18 cellular contexts compared by ENCODE assay signal in the genomic region with DNA sequence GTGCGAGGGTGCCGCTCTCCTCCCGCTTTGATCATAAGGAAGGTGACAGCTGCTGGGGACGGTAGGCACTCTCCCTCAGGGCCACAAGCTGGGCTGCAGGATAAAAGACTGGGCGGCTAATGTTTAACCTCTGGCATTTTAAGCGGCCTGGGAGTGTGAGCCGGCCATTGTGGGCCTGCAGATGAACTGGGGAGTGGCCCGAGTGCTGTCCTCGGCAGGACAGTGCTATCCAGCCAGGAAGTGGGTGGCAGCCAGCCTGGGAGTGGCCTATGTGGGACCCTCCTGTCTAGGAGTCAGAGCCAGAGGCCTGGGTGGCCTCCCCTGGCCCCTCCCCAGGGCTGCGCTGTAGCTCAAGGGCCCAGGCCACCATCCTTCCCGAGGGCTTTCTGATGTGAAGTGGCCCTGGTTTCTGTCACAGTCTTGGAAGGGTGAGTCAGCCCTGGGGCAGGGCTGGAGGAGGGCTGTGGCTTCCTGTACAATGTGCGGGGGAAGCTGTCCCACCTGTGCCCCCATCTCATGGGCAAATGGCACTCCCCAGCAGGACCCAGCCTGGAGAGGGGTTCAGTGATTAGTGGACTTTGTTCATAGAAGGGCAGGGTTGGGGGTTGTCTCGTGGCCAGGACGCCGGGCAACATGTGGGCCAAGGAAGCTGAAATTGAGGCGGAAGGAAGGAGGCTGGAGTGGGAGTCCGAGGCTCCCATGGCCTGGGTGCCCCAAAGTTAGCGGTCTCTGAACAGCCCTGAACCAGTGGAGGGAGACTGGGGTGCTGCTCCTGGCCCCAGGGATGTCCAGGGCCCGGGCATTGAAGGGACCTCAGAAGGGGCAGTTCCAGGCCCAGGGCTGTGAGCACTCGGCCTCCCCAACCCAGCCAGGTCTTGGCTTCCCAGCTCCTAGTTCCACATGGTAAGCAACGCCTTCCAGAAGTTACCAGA. TPM values are rescaled to one million over a fixed set of nuclear protein-coding genes. Genes with fewer than 3 reads are reported as not detected.
DNase-seq lines count a peak whose midpoint lies in the region; ATAC-seq and TF ChIP-seq lines count a peak whose summit lies in the region.
"Had no signal": no experiment of that assay in that cellular context is flagged by ENCODE, and none has a peak within 500 bp of the region (broad histone marks: within the 10 kb centered on the region; RNA-seq: fewer than 3 reads in every experiment).

No MANE protein-coding gene starts in this region.

- peak overlapping the region; percentile 29 for H3K18ac ChIP-seq in trophoblast cell (ENCODE audit: low read length)

- H3K36me3 Mint-ChIP-seq in Calu3 (ENCODE audit: insufficient read depth, unreplicated experiment): no peaks in the 10 kb centered on the region
- no peaks in the 10 kb centered on the region for H3K36me3 Mint-ChIP-seq in natural killer cell treated with Interleukin-12 subunit alpha and Interleukin-12 subunit beta and Interleukin-15 and Interleukin-18, amount 100 ng/mL, for 72 hours
- H3K36me3 Mint-ChIP-seq: memory B cell had no signal

- H3K9ac ChIP-seq in trophoblast cell (ENCODE audit: low read length): no peak overlapping the region
- H3K9ac ChIP-seq: KMS-11 had no signal

- H3K14ac ChIP-seq in trophoblast cell (ENCODE audit: low read length): no peak overlapping the region

- TF ChIP-seq CTCF in Calu3 (IDR thresholded peaks at IDR 0.05; ENCODE audit: unreplicated experiment): no peak

- H4K8ac ChIP-seq in trophoblast cell (ENCODE audit: low read depth, low read length): no peak overlapping the region

- BruUV-seq in Calu3 (replicated peaks; lab: Mats Ljungman, UMichigan): no TSS peak

- H3K4me1 ChIP-seq in SJCRH30 (no peaks in the 10 kb centered on the region), trophoblast cell (ENCODE audit: control insufficient read depth in 1 of 2, insufficient read depth in 2 of 2, low read length in 2 of 2) (peaks cover 8 to 15% of the 10 kb centered on the region in 2 experiments)
- H3K4me1 ChIP-seq: stomach had no signal

- no peaks in the 10 kb centered on the region for H3K9me3 Mint-ChIP-seq in Calu3 (ENCODE audit: low read depth, unreplicated experiment)
- no peaks in the 10 kb centered on the region for H3K9me3 Mint-ChIP-seq in natural killer cell treated with Interleukin-12 subunit alpha and Interleukin-12 subunit beta and Interleukin-15 and Interleukin-18, amount 100 ng/mL, for 72 hours
- H3K9me3 Mint-ChIP-seq: central memory CD8-positive, alpha-beta T cell; memory B cell had no signal

- H2BK12ac ChIP-seq in trophoblast cell (ENCODE audit: low read length): peak overlapping the region; percentile 31

- H3K23ac ChIP-seq in trophoblast cell (ENCODE audit: low read length): no peak overlapping the region

- no peaks in the 10 kb centered on the region for H3K9me3 ChIP-seq in SJCRH30 (replicated peaks)
- no peaks in the 10 kb centered on the region for H3K9me3 ChIP-seq in trophoblast cell (ENCODE audit: insufficient read depth, low read depth, low read length)
- H3K9me3 ChIP-seq: stomach had no signal

- H3K4me3 Mint-ChIP-seq in Calu3 (ENCODE audit: low read depth, unreplicated experiment): no peak overlapping the region
- H3K4me3 Mint-ChIP-seq in natural killer cell treated with Interleukin-12 subunit alpha and Interleukin-12 subunit beta and Interleukin-15 and Interleukin-18, amount 100 ng/mL, for 72 hours: no peak overlapping the region
- H3K4me3 Mint-ChIP-seq: central memory CD8-positive, alpha-beta T cell; memory B cell had no signal

- no peak overlapping the region for H2AFZ ChIP-seq in trophoblast cell (ENCODE audit: insufficient read depth, low read length, poor library complexity)

- no CpG with 5 or more reads among the region's 21 CpGs for WGBS in trophoblast cell (ENCODE audit: extremely low coverage, insufficient coverage, insufficient read length)

- H3K4me3 ChIP-seq in SJCRH30: no peak overlapping the region; the same call in 1 of the 2 replicates
- no peak overlapping the region for H3K4me3 ChIP-seq in trophoblast cell (ENCODE audit: low read depth, low read length)
- H3K4me3 ChIP-seq: ovary, stomach had no signal

- DNase-seq in Calu3 (peak; percentile 41), SJCRH30 (peak; percentile 41 to 45), left kidney (ENCODE audit: low read depth, low spot score) (peak; percentile 62), trophoblast cell (peak; percentile 57 to 61), H4 (ENCODE audit: low spot score) (no peak), 8988T (no peak), medulla oblongata (ENCODE audit: extremely low spot score) (no peak)
- DNase-seq in natural killer cell treated with Interleukin-12 subunit alpha and Interleukin-12 subunit beta and Interleukin-15 and Interleukin-18, amount 100 ng/mL, for 72 hours (ENCODE audit: low spot score): no peak
- DNase-seq: activated CD4-positive, alpha-beta T cell treated with anti-CD3 and anti-CD28 coated beads, Interleukin-2, amount 50 U/mL, for 1 hour; AML-193; foreskin fibroblast; NCI-H1436; ovary; stomach had no signal

- H2AK5ac ChIP-seq in trophoblast cell (ENCODE audit: low read length): no peak overlapping the region

- no peaks in the 10 kb centered on the region for H3K27me3 ChIP-seq in SJCRH30
- H3K27me3 ChIP-seq in trophoblast cell (ENCODE audit: insufficient read depth, low read length): peaks cover 4% of the 10 kb centered on the region
- H3K27me3 ChIP-seq: ovary had no signal

- H3K27me3 Mint-ChIP-seq in Calu3 (ENCODE audit: unreplicated experiment): peaks cover 24% of the 10 kb centered on the region
- H3K27me3 Mint-ChIP-seq in natural killer cell treated with Interleukin-12 subunit alpha and Interleukin-12 subunit beta and Interleukin-15 and Interleukin-18, amount 100 ng/mL, for 72 hours: peaks cover 0 to 24% of the 10 kb centered on the region in 2 donors

- H3K36me3 ChIP-seq in SJCRH30: no peaks in the 10 kb centered on the region
- H3K36me3 ChIP-seq in trophoblast cell (ENCODE audit: control insufficient read depth in 1 of 2, insufficient read depth in 2 of 2, low read length in 2 of 2): no peaks in the 10 kb centered on the region
- H3K36me3 ChIP-seq: ovary, stomach had no signal

- no peak overlapping the region for H4K91ac ChIP-seq in trophoblast cell (ENCODE audit: low read depth, low read length)

- H4K12ac ChIP-seq in trophoblast cell (ENCODE audit: low read depth, low read length): no peak overlapping the region

- no peak overlapping the region for H3K27ac Mint-ChIP-seq in Calu3 (ENCODE audit: unreplicated experiment)
- no peak overlapping the region for H3K27ac Mint-ChIP-seq in natural killer cell treated with Interleukin-12 subunit alpha and Interleukin-12 subunit beta and Interleukin-15 and Interleukin-18, amount 100 ng/mL, for 72 hours
- H3K27ac Mint-ChIP-seq: memory B cell had no signal

- H2BK120ac ChIP-seq in trophoblast cell (ENCODE audit: insufficient read depth, low read length, poor library complexity): peak overlapping the region; percentile 9

- intact Hi-C loops in Calu3 (cut with micrococcal nuclease; ENCODE audit: unreplicated experiment): no loop called here

- CTCF ChIA-PET in Calu3 (lab: Charles Lee): no interaction called here

- H2BK5ac ChIP-seq in trophoblast cell (ENCODE audit: low read depth, low read length, poor library complexity): no peak overlapping the region

- H3K79me2 ChIP-seq in trophoblast cell (ENCODE audit: control insufficient read depth, insufficient read depth, low read length, poor library complexity): no peaks in the 10 kb centered on the region

- H3K27ac ChIP-seq in SJCRH30: no peak overlapping the region
- H3K27ac ChIP-seq in trophoblast cell (ENCODE audit: low read depth, low read length): no peak overlapping the region
- H3K27ac ChIP-seq: HL-60, KMS-11, ovary, stomach had no signal

- H3K79me1 ChIP-seq in trophoblast cell (ENCODE audit: low read length): peaks cover 2% of the 10 kb centered on the region

- H3K4ac ChIP-seq in trophoblast cell (ENCODE audit: low read depth, low read length): no peak overlapping the region

- H3K4me2 ChIP-seq in trophoblast cell (ENCODE audit: low read length): no peak overlapping the region
- H3K4me2 ChIP-seq: KMS-11 had no signal

- H3K4me1 Mint-ChIP-seq in Calu3 (ENCODE audit: low read depth, unreplicated experiment): peaks cover 9% of the 10 kb centered on the region
- H3K4me1 Mint-ChIP-seq in natural killer cell treated with Interleukin-12 subunit alpha and Interleukin-12 subunit beta and Interleukin-15 and Interleukin-18, amount 100 ng/mL, for 72 hours (ENCODE audit: low read depth in 2 of 2): no peaks in the 10 kb centered on the region
- H3K4me1 Mint-ChIP-seq: central memory CD8-positive, alpha-beta T cell; memory B cell had no signal

- no peak for ATAC-seq in natural killer cell treated with Interleukin-12 subunit alpha and Interleukin-12 subunit beta and Interleukin-15 and Interleukin-18, amount 100 ng/mL, for 72 hours

RNA-seq across cellular contexts. Expression of a gene that starts 59.0 kb away (rescaled TPM):
- total RNA-seq in Calu3 (2022): 1.5 and 2.7 TPM in 2 replicates
- 0.13 and 0.18 TPM in 2 replicates for total RNA-seq in SJCRH30 (2014; rRNA removed; shearing (Covaris generic))
- polyA plus RNA-seq in trophoblast cell (2013): 0.97 and 1.5 TPM in 2 replicates
- total RNA-seq in natural killer cell treated with Interleukin-12 subunit alpha and Interleukin-12 subunit beta and Interleukin-15 and Interleukin-18, amount 100 ng/mL, for 72 hours: not detected
- 0.10 TPM in 1 of 2 replicates, not detected in the other for total RNA-seq in H4 (2014; rRNA removed; shearing (Covaris generic))

Comparison
In these comparisons a context has a peak if more than half of its experiments do, and no peak if none do; other contexts are left out.
1. DNase-seq: peak in Calu3 (single experiment), SJCRH30 (2 of 2), left kidney (single experiment) and trophoblast cell (2 of 2); none in natural killer cell treated with Interleukin-12 subunit alpha and Interleukin-12 subunit beta and Interleukin-15 and Interleukin-18, amount 100 ng/mL, for 72 hours (single experiment), H4 (single experiment), 8988T (single experiment) and medulla oblongata (single experiment).